ENCODE assay signal across 1 cellular context in the genomic region with DNA sequence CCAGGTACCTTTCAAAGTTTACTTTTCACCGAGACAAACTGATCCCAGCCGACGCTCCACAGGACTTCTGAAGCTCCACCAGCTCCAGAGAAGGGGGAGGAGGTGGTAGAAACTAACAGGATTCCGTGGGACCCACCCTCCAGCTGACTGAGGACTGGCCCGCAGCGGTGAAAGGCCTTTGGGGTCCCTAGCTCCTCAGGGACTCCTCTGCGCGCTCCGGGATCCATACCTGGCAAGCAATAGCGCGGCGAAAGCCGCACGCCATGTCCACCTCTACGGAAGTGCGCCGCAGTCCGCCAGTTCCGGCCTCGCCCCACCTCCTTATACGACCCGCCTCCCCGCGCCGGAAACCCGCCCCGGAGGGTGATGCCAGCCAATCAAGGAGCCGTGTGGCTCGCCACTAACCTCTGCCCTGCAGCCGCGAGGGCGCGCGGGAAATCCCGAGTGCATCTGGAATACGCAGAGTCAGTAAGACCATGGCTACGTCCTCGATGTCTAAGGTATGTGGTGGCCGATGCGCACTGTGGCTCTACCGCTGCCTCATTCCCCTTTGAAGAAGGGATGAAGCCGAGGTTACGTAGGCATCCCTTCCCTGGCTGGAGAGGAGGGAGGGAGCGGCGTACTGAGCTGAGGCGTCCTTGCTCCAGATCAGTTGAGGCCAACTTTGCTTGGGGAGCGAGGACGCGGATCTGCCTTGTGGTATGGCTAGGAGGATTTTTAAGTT.
TF ChIP-seq lines count a peak whose summit lies in the region.

A gene (plus strand): TSS at position 443 of the 724 bp plus-strand sequence. CDS start 34 bp downstream, at position 477.
A gene with protein sequence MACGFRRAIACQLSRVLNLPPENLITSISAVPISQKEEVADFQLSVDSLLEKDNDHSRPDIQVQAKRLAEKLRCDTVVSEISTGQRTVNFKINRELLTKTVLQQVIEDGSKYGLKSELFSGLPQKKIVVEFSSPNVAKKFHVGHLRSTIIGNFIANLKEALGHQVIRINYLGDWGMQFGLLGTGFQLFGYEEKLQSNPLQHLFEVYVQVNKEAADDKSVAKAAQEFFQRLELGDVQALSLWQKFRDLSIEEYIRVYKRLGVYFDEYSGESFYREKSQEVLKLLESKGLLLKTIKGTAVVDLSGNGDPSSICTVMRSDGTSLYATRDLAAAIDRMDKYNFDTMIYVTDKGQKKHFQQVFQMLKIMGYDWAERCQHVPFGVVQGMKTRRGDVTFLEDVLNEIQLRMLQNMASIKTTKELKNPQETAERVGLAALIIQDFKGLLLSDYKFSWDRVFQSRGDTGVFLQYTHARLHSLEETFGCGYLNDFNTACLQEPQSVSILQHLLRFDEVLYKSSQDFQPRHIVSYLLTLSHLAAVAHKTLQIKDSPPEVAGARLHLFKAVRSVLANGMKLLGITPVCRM (minus strand): TSS at position 295 of the 724 bp plus-strand sequence. CDS start 30 bp downstream, at position 265.

TF ChIP-seq in K562, 482 proteins besides CTCF, POLR2A, EP300 and RAD21 (continues in another document):
- TF ChIP-seq, protein P1, sequence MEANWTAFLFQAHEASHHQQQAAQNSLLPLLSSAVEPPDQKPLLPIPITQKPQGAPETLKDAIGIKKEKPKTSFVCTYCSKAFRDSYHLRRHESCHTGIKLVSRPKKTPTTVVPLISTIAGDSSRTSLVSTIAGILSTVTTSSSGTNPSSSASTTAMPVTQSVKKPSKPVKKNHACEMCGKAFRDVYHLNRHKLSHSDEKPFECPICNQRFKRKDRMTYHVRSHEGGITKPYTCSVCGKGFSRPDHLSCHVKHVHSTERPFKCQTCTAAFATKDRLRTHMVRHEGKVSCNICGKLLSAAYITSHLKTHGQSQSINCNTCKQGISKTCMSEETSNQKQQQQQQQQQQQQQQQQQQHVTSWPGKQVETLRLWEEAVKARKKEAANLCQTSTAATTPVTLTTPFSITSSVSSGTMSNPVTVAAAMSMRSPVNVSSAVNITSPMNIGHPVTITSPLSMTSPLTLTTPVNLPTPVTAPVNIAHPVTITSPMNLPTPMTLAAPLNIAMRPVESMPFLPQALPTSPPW (CRISPR knock-in tag; IDR thresholded peaks at IDR 0.05) = peak; percentile 82
- TF ChIP-seq HNRNPK (IDR thresholded peaks at IDR 0.05; ENCODE audit: low read depth, low read length, poor library complexity, severe bottlenecking) = no peak
- no peak for TF ChIP-seq HMG20B (CRISPR knock-in tag; IDR thresholded peaks at IDR 0.05)
- TF ChIP-seq TEAD4 (IDR thresholded peaks at IDR 0.05; ENCODE audit: low read length) = peak; percentile 28; the same call in 1 of the 2 replicates
- TF ChIP-seq TEAD4 (CRISPR knock-in tag; IDR thresholded peaks at IDR 0.05; ENCODE audit: borderline replicate concordance) = peak; percentile 56; the same call in 1 of the 2 replicates
- TF ChIP-seq ZNF695 (CRISPR knock-in tag; IDR thresholded peaks at IDR 0.05) = no peak
- TF ChIP-seq, protein P2, sequence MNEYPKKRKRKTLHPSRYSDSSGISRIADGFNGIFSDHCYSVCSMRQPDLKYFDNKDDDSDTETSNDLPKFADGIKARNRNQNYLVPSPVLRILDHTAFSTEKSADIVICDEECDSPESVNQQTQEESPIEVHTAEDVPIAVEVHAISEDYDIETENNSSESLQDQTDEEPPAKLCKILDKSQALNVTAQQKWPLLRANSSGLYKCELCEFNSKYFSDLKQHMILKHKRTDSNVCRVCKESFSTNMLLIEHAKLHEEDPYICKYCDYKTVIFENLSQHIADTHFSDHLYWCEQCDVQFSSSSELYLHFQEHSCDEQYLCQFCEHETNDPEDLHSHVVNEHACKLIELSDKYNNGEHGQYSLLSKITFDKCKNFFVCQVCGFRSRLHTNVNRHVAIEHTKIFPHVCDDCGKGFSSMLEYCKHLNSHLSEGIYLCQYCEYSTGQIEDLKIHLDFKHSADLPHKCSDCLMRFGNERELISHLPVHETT (CRISPR knock-in tag; conservative IDR thresholded peaks at IDR 0.05 in 1 of 2, IDR thresholded peaks at IDR 0.05 in 1 of 2) = 0 out of 4 replicates have a peak, but pooled peaks of 1 of the 2 experiments have one; percentile 51
- TF ChIP-seq, protein P3, sequence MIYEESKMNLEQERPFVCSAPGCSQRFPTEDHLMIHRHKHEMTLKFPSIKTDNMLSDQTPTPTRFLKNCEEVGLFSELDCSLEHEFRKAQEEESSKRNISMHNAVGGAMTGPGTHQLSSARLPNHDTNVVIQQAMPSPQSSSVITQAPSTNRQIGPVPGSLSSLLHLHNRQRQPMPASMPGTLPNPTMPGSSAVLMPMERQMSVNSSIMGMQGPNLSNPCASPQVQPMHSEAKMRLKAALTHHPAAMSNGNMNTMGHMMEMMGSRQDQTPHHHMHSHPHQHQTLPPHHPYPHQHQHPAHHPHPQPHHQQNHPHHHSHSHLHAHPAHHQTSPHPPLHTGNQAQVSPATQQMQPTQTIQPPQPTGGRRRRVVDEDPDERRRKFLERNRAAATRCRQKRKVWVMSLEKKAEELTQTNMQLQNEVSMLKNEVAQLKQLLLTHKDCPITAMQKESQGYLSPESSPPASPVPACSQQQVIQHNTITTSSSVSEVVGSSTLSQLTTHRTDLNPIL (CRISPR knock-in tag; IDR thresholded peaks at IDR 0.05) = no peak
- TF ChIP-seq ZBTB17 (CRISPR knock-in tag; IDR thresholded peaks at IDR 0.05) = no peak
- TF ChIP-seq TFAM (CRISPR knock-in tag; conservative IDR thresholded peaks at IDR 0.05) = no peak
- TF ChIP-seq, protein P4, sequence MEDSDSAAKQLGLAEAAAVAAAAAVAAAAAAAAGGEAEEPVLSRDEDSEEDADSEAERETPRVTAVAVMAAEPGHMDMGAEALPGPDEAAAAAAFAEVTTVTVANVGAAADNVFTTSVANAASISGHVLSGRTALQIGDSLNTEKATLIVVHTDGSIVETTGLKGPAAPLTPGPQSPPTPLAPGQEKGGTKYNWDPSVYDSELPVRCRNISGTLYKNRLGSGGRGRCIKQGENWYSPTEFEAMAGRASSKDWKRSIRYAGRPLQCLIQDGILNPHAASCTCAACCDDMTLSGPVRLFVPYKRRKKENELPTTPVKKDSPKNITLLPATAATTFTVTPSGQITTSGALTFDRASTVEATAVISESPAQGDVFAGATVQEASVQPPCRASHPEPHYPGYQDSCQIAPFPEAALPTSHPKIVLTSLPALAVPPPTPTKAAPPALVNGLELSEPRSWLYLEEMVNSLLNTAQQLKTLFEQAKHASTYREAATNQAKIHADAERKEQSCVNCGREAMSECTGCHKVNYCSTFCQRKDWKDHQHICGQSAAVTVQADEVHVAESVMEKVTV (CRISPR knock-in tag; IDR thresholded peaks at IDR 0.05) = no peak
- peak; percentile 78; the same call in 1 of the 2 replicates for TF ChIP-seq NFRKB (IDR thresholded peaks at IDR 0.05; ENCODE audit: low read depth)
- TF ChIP-seq, protein P5, sequence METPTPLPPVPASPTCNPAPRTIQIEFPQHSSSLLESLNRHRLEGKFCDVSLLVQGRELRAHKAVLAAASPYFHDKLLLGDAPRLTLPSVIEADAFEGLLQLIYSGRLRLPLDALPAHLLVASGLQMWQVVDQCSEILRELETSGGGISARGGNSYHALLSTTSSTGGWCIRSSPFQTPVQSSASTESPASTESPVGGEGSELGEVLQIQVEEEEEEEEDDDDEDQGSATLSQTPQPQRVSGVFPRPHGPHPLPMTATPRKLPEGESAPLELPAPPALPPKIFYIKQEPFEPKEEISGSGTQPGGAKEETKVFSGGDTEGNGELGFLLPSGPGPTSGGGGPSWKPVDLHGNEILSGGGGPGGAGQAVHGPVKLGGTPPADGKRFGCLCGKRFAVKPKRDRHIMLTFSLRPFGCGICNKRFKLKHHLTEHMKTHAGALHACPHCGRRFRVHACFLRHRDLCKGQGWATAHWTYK (CRISPR knock-in tag; IDR thresholded peaks at IDR 0.05) = no peak
- TF ChIP-seq ZNF347 (CRISPR knock-in tag; IDR thresholded peaks at IDR 0.05; ENCODE audit: low read depth) = no peak
- TF ChIP-seq OTX1 (CRISPR knock-in tag; IDR thresholded peaks at IDR 0.05) = no peak
- no peak for TF ChIP-seq TGIF2 (CRISPR knock-in tag; IDR thresholded peaks at IDR 0.05)
- TF ChIP-seq MYNN (IDR thresholded peaks at IDR 0.05) = peak; percentile 52; the same call in 1 of the 2 replicates
- TF ChIP-seq MYNN (CRISPR knock-in tag; IDR thresholded peaks at IDR 0.05) = no peak
- no peak for TF ChIP-seq SMARCA4 (IDR thresholded peaks at IDR 0.05)
- TF ChIP-seq ZNF23 (CRISPR knock-in tag; IDR thresholded peaks at IDR 0.05) = no peak
- TF ChIP-seq ZNF561 (CRISPR knock-in tag; conservative IDR thresholded peaks at IDR 0.05) = no peak
- TF ChIP-seq HMG20A (CRISPR knock-in tag; conservative IDR thresholded peaks at IDR 0.05) = no peak
- TF ChIP-seq SMAD3 (CRISPR knock-in tag; conservative IDR thresholded peaks at IDR 0.05) = no peak
- no peak for TF ChIP-seq HOXB6 (CRISPR knock-in tag; IDR thresholded peaks at IDR 0.05; ENCODE audit: borderline replicate concordance)
- TF ChIP-seq ZNF41 (CRISPR knock-in tag; conservative IDR thresholded peaks at IDR 0.05) = no peak
- TF ChIP-seq RBM14 (IDR thresholded peaks at IDR 0.05; ENCODE audit: borderline replicate concordance, insufficient read depth, low read depth, low read length) = no peak
- TF ChIP-seq EHMT2 (IDR thresholded peaks at IDR 0.05) = 0 out of 2 replicates have a peak, but pooled peaks have one; percentile 14
- TF ChIP-seq ZNF324 (CRISPR knock-in tag; IDR thresholded peaks at IDR 0.05) = no peak
- TF ChIP-seq CBX1 (IDR thresholded peaks at IDR 0.05; ENCODE audit: low read depth) = no peak; the same call in 1 of the 2 replicates
- TF ChIP-seq KHSRP (IDR thresholded peaks at IDR 0.05) = no peak
- no peak for TF ChIP-seq RBM39 (optimal IDR thresholded peaks at IDR 0.05; ENCODE audit: low read depth, low read length)
- TF ChIP-seq GATAD2B (IDR thresholded peaks at IDR 0.05; ENCODE audit: borderline replicate concordance) = no peak
- no peak for TF ChIP-seq PHB (CRISPR knock-in tag; IDR thresholded peaks at IDR 0.05)
- no peak for TF ChIP-seq ZFP36 (IDR thresholded peaks at IDR 0.05; ENCODE audit: low read depth, low read length, partially characterized antibody)
- TF ChIP-seq ESRRB (CRISPR knock-in tag; IDR thresholded peaks at IDR 0.05; ENCODE audit: borderline replicate concordance) = no peak
- TF ChIP-seq, protein P6, sequence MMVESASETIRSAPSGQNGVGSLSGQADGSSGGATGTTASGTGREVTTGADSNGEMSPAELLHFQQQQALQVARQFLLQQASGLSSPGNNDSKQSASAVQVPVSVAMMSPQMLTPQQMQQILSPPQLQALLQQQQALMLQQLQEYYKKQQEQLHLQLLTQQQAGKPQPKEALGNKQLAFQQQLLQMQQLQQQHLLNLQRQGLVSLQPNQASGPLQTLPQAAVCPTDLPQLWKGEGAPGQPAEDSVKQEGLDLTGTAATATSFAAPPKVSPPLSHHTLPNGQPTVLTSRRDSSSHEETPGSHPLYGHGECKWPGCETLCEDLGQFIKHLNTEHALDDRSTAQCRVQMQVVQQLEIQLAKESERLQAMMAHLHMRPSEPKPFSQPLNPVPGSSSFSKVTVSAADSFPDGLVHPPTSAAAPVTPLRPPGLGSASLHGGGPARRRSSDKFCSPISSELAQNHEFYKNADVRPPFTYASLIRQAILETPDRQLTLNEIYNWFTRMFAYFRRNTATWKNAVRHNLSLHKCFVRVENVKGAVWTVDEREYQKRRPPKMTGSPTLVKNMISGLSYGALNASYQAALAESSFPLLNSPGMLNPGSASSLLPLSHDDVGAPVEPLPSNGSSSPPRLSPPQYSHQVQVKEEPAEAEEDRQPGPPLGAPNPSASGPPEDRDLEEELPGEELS (CRISPR knock-in tag; IDR thresholded peaks at IDR 0.05; ENCODE audit: borderline replicate concordance) = peak; percentile 82
- no peak for TF ChIP-seq RHOXF2B (CRISPR knock-in tag; conservative IDR thresholded peaks at IDR 0.05)
- peak; percentile 64 for TF ChIP-seq SP2 (IDR thresholded peaks at IDR 0.05; ENCODE audit: extremely low read depth, low read depth, low read length, poor library complexity, severe bottlenecking)
- TF ChIP-seq CHD2 (IDR thresholded peaks at IDR 0.05; ENCODE audit: low read depth, low read length) = peak; percentile 74
- peak; percentile 65 for TF ChIP-seq ZNF316 (IDR thresholded peaks at IDR 0.05)
- TF ChIP-seq TRIM28 (IDR thresholded peaks at IDR 0.05) = no peak
- peak; percentile 80; the same call in 1 of the 2 replicates for TF ChIP-seq RB1 (IDR thresholded peaks at IDR 0.05; ENCODE audit: low read depth)
- no peak for TF ChIP-seq ZSCAN32 (CRISPR knock-in tag; IDR thresholded peaks at IDR 0.05)
- TF ChIP-seq, protein P7, sequence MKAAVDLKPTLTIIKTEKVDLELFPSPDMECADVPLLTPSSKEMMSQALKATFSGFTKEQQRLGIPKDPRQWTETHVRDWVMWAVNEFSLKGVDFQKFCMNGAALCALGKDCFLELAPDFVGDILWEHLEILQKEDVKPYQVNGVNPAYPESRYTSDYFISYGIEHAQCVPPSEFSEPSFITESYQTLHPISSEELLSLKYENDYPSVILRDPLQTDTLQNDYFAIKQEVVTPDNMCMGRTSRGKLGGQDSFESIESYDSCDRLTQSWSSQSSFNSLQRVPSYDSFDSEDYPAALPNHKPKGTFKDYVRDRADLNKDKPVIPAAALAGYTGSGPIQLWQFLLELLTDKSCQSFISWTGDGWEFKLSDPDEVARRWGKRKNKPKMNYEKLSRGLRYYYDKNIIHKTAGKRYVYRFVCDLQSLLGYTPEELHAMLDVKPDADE (conservative IDR thresholded peaks at IDR 0.05; ENCODE audit: control insufficient read depth, low read depth, low read length) = peak; percentile 76; the same call in 1 of the 2 replicates
- TF ChIP-seq ZNF224 (CRISPR knock-in tag; IDR thresholded peaks at IDR 0.05) = no peak
- no peak for TF ChIP-seq CBX2 (IDR thresholded peaks at IDR 0.05; ENCODE audit: insufficient read depth, low read length, poor library complexity, severe bottlenecking)
- peak; percentile 54; the same call in 1 of the 2 replicates for TF ChIP-seq TAF7 (tag; IDR thresholded peaks at IDR 0.05)
- no peak for TF ChIP-seq ILF3 (IDR thresholded peaks at IDR 0.05; ENCODE audit: borderline replicate concordance)
- no peak for TF ChIP-seq PCBP1 (IDR thresholded peaks at IDR 0.05; ENCODE audit: low read depth, low read length, poor library complexity, severe bottlenecking)
- TF ChIP-seq SREBF1 (IDR thresholded peaks at IDR 0.05; ENCODE audit: borderline replicate concordance, low read depth, low read length) = no peak
- TF ChIP-seq, protein P8, sequence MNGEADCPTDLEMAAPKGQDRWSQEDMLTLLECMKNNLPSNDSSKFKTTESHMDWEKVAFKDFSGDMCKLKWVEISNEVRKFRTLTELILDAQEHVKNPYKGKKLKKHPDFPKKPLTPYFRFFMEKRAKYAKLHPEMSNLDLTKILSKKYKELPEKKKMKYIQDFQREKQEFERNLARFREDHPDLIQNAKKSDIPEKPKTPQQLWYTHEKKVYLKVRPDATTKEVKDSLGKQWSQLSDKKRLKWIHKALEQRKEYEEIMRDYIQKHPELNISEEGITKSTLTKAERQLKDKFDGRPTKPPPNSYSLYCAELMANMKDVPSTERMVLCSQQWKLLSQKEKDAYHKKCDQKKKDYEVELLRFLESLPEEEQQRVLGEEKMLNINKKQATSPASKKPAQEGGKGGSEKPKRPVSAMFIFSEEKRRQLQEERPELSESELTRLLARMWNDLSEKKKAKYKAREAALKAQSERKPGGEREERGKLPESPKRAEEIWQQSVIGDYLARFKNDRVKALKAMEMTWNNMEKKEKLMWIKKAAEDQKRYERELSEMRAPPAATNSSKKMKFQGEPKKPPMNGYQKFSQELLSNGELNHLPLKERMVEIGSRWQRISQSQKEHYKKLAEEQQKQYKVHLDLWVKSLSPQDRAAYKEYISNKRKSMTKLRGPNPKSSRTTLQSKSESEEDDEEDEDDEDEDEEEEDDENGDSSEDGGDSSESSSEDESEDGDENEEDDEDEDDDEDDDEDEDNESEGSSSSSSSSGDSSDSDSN (IDR thresholded peaks at IDR 0.05; ENCODE audit: borderline replicate concordance in 1 of 2, low read depth in 2 of 2, low read length in 2 of 2) = 0 out of 4 replicates have a peak, but pooled peaks of 1 of the 2 experiments have one; percentile 40
